ENCODE assay signal across 14 cellular contexts in the genomic region with DNA sequence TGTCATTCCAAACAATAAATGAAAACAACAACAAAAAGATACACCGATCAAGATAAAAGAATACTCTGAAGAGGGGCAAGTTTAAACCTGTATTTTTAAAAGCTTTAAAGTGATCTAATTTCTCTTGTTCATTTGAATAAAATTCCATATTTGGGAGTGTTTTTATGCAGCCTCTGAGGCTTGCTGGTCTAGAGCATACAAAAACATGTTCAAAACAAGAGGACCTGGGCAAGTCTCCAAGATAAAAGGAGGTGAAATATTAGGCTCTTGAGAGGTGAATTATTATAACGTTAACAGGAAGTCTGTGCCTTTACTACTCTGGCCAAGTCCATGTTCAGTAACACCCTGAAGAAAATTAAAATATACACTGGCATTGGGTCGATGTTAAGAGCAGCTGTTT. TPM values are rescaled to one million over a fixed set of nuclear protein-coding genes. Genes with fewer than 3 reads are reported as not detected.
DNase-seq lines count a peak whose midpoint lies in the region; ATAC-seq and TF ChIP-seq lines count a peak whose summit lies in the region.
"Had no signal": no experiment of that assay in that cellular context is flagged by ENCODE, and none has a peak within 500 bp of the region (broad histone marks: within the 10 kb centered on the region; RNA-seq: fewer than 3 reads in every experiment).

No MANE protein-coding gene starts in this region.

- H3K4ac ChIP-seq in mesendoderm (ENCODE audit: low read depth, low read length), result no peak overlapping the region

- H3K56ac ChIP-seq in mesendoderm (ENCODE audit: low read length), result no peak overlapping the region

- H3K36me3 ChIP-seq in SJSA1, result peaks cover 77% of the 10 kb centered on the region
- H3K36me3 ChIP-seq in subcutaneous abdominal adipose tissue (ENCODE audit: control insufficient read depth in 5 of 5, insufficient read depth in 5 of 5, low read length in 5 of 5), result peaks cover 4 to 42% (median 40%) of the 10 kb centered on the region in 5 donors
- peaks cover 17% of the 10 kb centered on the region for H3K36me3 ChIP-seq in mesendoderm (ENCODE audit: control insufficient read depth, insufficient read depth, low read length)

- no peak overlapping the region for H3K4me2 ChIP-seq in mesendoderm (ENCODE audit: low read length)

- no peak overlapping the region for H2BK120ac ChIP-seq in mesendoderm (ENCODE audit: low read depth, low read length)

- H3K79me2 ChIP-seq in mesendoderm (ENCODE audit: control insufficient read depth, insufficient read depth, low read length), result no peaks in the 10 kb centered on the region

- no peak overlapping the region for H4K5ac ChIP-seq in mesendoderm (ENCODE audit: low read length)

- no peak overlapping the region for H3K18ac ChIP-seq in mesendoderm (ENCODE audit: low read length)

- H3K9me3 ChIP-seq in SJSA1 (replicated peaks) (no peaks in the 10 kb centered on the region), subcutaneous abdominal adipose tissue (ENCODE audit: control insufficient read depth in 5 of 5, low read length in 5 of 5) (no peaks in the 10 kb centered on the region)

- H3K4me1 ChIP-seq in SJSA1 (replicated peaks), result peaks cover 13% of the 10 kb centered on the region
- H3K4me1 ChIP-seq in foreskin keratinocyte, result peaks cover 23% of the 10 kb centered on the region
- peaks cover 0 to 22% (median 12%) of the 10 kb centered on the region in 5 donors for H3K4me1 ChIP-seq in subcutaneous abdominal adipose tissue (ENCODE audit: control insufficient read depth in 5 of 5, insufficient read depth in 5 of 5, low read length in 5 of 5)
- H3K4me1 ChIP-seq in mesendoderm (ENCODE audit: control insufficient read depth, low read depth, low read length), result no peaks in the 10 kb centered on the region

- H3K79me1 ChIP-seq in mesendoderm (ENCODE audit: low read length), result no peaks in the 10 kb centered on the region

- H3K4me3 Mint-ChIP-seq in immature natural killer cell, result no peak overlapping the region
- H3K4me3 Mint-ChIP-seq: dendritic cell treated with granulocyte-macrophage colony-stimulating factor and Interleukin-4, amounts not matched to agents 40 ng/mL and 50 ng/mL, for 4 days had no signal

- in situ Hi-C loops in G401 (cut with HindIII; ENCODE audit: low sequenced_read_pairs), result no loop called here

- no peak overlapping the region for H2BK5ac ChIP-seq in mesendoderm (ENCODE audit: low read length)

- peaks cover 15 to 44% (median 16%) of the 10 kb centered on the region in 3 donors for H3K36me3 Mint-ChIP-seq in immature natural killer cell

- H3K4me1 Mint-ChIP-seq in immature natural killer cell, result no peaks in the 10 kb centered on the region

- H3K9me3 Mint-ChIP-seq in immature natural killer cell, result no peaks in the 10 kb centered on the region
- H3K9me3 Mint-ChIP-seq: dendritic cell treated with granulocyte-macrophage colony-stimulating factor and Interleukin-4, amounts not matched to agents 40 ng/mL and 50 ng/mL, for 4 days had no signal

- WGBS in mesendoderm (ENCODE audit: extremely low coverage, insufficient coverage, low lambda C conversion rate), result no CpG with 5 or more reads among the region's 3 CpGs

- no peak for TF ChIP-seq CTCF in foreskin keratinocyte (conservative IDR thresholded peaks at IDR 0.05)

- H3K4me3 ChIP-seq in SJSA1 (no peak overlapping the region), subcutaneous abdominal adipose tissue (ENCODE audit: low read depth in 1 of 5, low read length in 5 of 5) (no peak overlapping the region), mesendoderm (ENCODE audit: low read length) (no peak overlapping the region)

- H3K23ac ChIP-seq in mesendoderm (ENCODE audit: low read length), result no peak overlapping the region

- no peak overlapping the region for H3K27ac Mint-ChIP-seq in immature natural killer cell

- no peak overlapping the region for H4K8ac ChIP-seq in mesendoderm (ENCODE audit: low read depth, low read length)

- H2AK5ac ChIP-seq in mesendoderm (ENCODE audit: low read length), result no peak overlapping the region

- peak overlapping the region; percentile 68; the same call in 1 of the 2 replicates for H3K27ac ChIP-seq in SJSA1
- H3K27ac ChIP-seq in foreskin keratinocyte, result peak overlapping the region; percentile 91
- H3K27ac ChIP-seq in subcutaneous abdominal adipose tissue (ENCODE audit: low read depth, low read length), result peak overlapping the region; percentile 8
- H3K27ac ChIP-seq in mesendoderm (ENCODE audit: low read depth, low read length), result no peak overlapping the region

- peak; percentile 90 for DNase-seq in NCI-H1105 (lab: John Stamatoyannopoulos, UW)
- no peak for DNase-seq in SJSA1 (ENCODE audit: low read depth in 1 of 2, low spot score in 2 of 2)
- peak; percentile 75 to 86 for DNase-seq in foreskin keratinocyte
- DNase-seq in G401 (ENCODE audit: low spot score), result no peak
- no peak for DNase-seq in mesendoderm
- DNase-seq in immature natural killer cell, result no peak
- DNase-seq: activated CD4-positive, alpha-beta T cell treated with anti-CD3 and anti-CD28 coated beads for 4 hours; activated naive CD4-positive, alpha-beta T cell treated with Interleukin-2 at 50 U/mL for 16 hours; HCEC 1CT; NCI-H526 treated with DMSO at 0.1 percent for 48 hours; stimulated activated CD8-positive, alpha-beta memory T cell treated with anti-CD3 and anti-CD28 coated beads, Interleukin-4, amount 100 ng/mL, for 48 hours had no signal

- H3K27me3 Mint-ChIP-seq in immature natural killer cell (ENCODE audit: low read depth in 3 of 3), result no peaks in the 10 kb centered on the region
- H3K27me3 Mint-ChIP-seq: dendritic cell treated with granulocyte-macrophage colony-stimulating factor and Interleukin-4, amounts not matched to agents 40 ng/mL and 50 ng/mL, for 4 days had no signal

- H2BK15ac ChIP-seq in mesendoderm (replicated peaks; ENCODE audit: low read depth), result no peak overlapping the region

- H3K9ac ChIP-seq in subcutaneous abdominal adipose tissue (ENCODE audit: low read length in 5 of 5), result no peak overlapping the region
- H3K9ac ChIP-seq in mesendoderm (ENCODE audit: low read length), result no peak overlapping the region

- ATAC-seq in foreskin keratinocyte (peak; percentile 68), GM19397 (IDR thresholded peaks at IDR 0.05; ENCODE audit: unreplicated experiment) (no peak)

- H3K27me3 ChIP-seq in SJSA1 (replicated peaks) (no peaks in the 10 kb centered on the region), foreskin keratinocyte (no peaks in the 10 kb centered on the region), subcutaneous abdominal adipose tissue (ENCODE audit: control insufficient read depth in 5 of 5, insufficient read depth in 4 of 5, low read length in 5 of 5) (no peaks in the 10 kb centered on the region), mesendoderm (ENCODE audit: insufficient read depth, low read length, poor library complexity) (no peaks in the 10 kb centered on the region)

RNA-seq across cellular contexts. Expression of a gene that starts 20.1 kb away (rescaled TPM):
- total RNA-seq in SJSA1 (2014; rRNA removed; shearing (Covaris generic)), result 14.0 and 17.4 TPM in 2 replicates
- 27.0 and 27.1 TPM in 2 replicates for total RNA-seq in foreskin keratinocyte
- polyA plus RNA-seq in foreskin keratinocyte, result 5.1 and 5.8 TPM in 2 replicates
- total RNA-seq in G401 (2014; rRNA removed; shearing (Covaris generic)), result 12.6 and 20.9 TPM in 2 replicates
- 7.0 TPM for polyA plus RNA-seq in mesendoderm (2013, experiment 1 of 2)
- polyA plus RNA-seq in mesendoderm (2013, experiment 2 of 2), result 6.7 TPM
- polyA plus RNA-seq in immature natural killer cell, result 1 to 10 TPM; 1.1 to 2.3 (median 1.3) TPM

RNA-seq across cellular contexts. Expression of a gene that starts 39.8 kb away (rescaled TPM):
- total RNA-seq in SJSA1 (2014; rRNA removed; shearing (Covaris generic)), result 13.4 and 19.6 TPM in 2 replicates
- total RNA-seq in foreskin keratinocyte, result 9.5 and 13.1 TPM in 2 replicates
- polyA plus RNA-seq in foreskin keratinocyte, result 11.2 and 14.4 TPM in 2 replicates
- total RNA-seq in G401 (2014; rRNA removed; shearing (Covaris generic)), result 2.3 TPM in 1 of 2 replicates, not detected in the other
- 0.60 TPM for polyA plus RNA-seq in mesendoderm (2013, experiment 1 of 2)
- polyA plus RNA-seq in mesendoderm (2013, experiment 2 of 2), result 0.80 TPM
- polyA plus RNA-seq in immature natural killer cell, result 10 to 100 TPM in 2 of 3 donors, 1 to 10 TPM in 1; 9.0 to 33.8 (median 20.0) TPM

Comparison
In these comparisons a context has a peak if more than half of its experiments do, and no peak if none do; other contexts are left out.
1. DNase-seq: peak in NCI-H1105 (single experiment) and foreskin keratinocyte (2 of 2); none in SJSA1 (0 of 2), G401 (single experiment), mesendoderm (single experiment) and immature natural killer cell (0 of 3).